In genomic region chr10:125144693-125145623, GRCh38 we compare ENCODE assay signal across 8 cellular contexts. TPM values are rescaled to one million over a fixed set of nuclear protein-coding genes. Genes with fewer than 3 reads are reported as not detected.
DNase-seq lines count a peak whose midpoint lies in the region; ATAC-seq, FAIRE-seq and TF ChIP-seq lines count a peak whose summit lies in the region.

No MANE protein-coding gene starts in this region.

- no peak overlapping the region for H3K4me3 ChIP-seq in AG04449 (ENCODE audit: low read depth, low read length)

- in situ Hi-C loops in SK-MEL-5 (cut with HindIII; ENCODE audit: low pct_unique_long_range_greater_than_20kb, low sequenced_read_pairs), result no loop called here

- peak; percentile 53 for ATAC-seq in GM18511 (IDR thresholded peaks at IDR 0.05; ENCODE audit: unreplicated experiment)
- ATAC-seq in HG03439 (IDR thresholded peaks at IDR 0.05; ENCODE audit: unreplicated experiment), result no peak

- peak; percentile 35 for TF ChIP-seq CTCF in AG04449 (IDR thresholded peaks at IDR 0.05; ENCODE audit: insufficient read depth, low read length, missing control alignments)

- POLR2A ChIA-PET in AG04449 (lab: Yijun Ruan, JAX), result no interaction called here

- CTCF ChIA-PET in AG04449 (lab: Yijun Ruan, JAX), result interaction anchor here (1.0 to 1.7 kb wide), 4 partner anchors 16 to 198 kb away, joined by 3 to 5 read pairs (median 4); no protein-coding TSS in a partner anchor

- DNase-seq in AG04449 (ENCODE audit: low read depth, low spot score) (no peak), SK-MEL-5 (ENCODE audit: low read depth, low spot score) (peak; percentile 73), globus pallidus (ENCODE audit: low spot score) (peak; percentile 68), retina (peak; percentile 15), GM19239 (ENCODE audit: insufficient read length, low spot score) (no peak)
- DNase-seq in activated CD4-positive, alpha-beta T cell treated with anti-CD3 and anti-CD28 coated beads for 4 hours, result no peak

- no peak for FAIRE-seq in GM19239 (lab: Jason Lieb, UNC)

RNA-seq across cellular contexts. Expression of gene CTBP2, which starts 15.4 kb away (rescaled TPM):
- 38.1 and 39.6 TPM in 2 replicates for total RNA-seq in SK-MEL-5 (2014; rRNA removed; shearing (Covaris generic))
- 45.9 and 46.9 TPM in 2 replicates for polyA plus RNA-seq in SK-MEL-5 (2015; cell fraction: cytosol; rRNA removed)
- polyA plus RNA-seq in SK-MEL-5 (2015; cell fraction: nucleus; rRNA removed), result 46.4 and 54.6 TPM in 2 replicates

Comparison
In these comparisons a context has a peak if more than half of its experiments do, and no peak if none do; other contexts are left out.
1. DNase-seq: peak in SK-MEL-5 (single experiment), globus pallidus (single experiment) and retina (single experiment); none in AG04449 (single experiment), GM19239 (single experiment) and activated CD4-positive, alpha-beta T cell treated with anti-CD3 and anti-CD28 coated beads for 4 hours (0 of 2).